In genomic region chr6:106693343-106693742, GRCh38 we compare ENCODE assay signal across 1 cellular context.
TF ChIP-seq lines count a peak whose summit lies in the region.

No MANE protein-coding gene starts in this region.

TF ChIP-seq in H1, 55 proteins besides CTCF, POLR2A, EP300 and RAD21 (continued from another document):
- TF ChIP-seq USF2 (IDR thresholded peaks at IDR 0.05; ENCODE audit: low read length), result no peak
- TF ChIP-seq SIX5 (IDR thresholded peaks at IDR 0.05; ENCODE audit: low read depth, low read length), result no peak
